21 cellular contexts compared by ENCODE assay signal in the genomic region with DNA sequence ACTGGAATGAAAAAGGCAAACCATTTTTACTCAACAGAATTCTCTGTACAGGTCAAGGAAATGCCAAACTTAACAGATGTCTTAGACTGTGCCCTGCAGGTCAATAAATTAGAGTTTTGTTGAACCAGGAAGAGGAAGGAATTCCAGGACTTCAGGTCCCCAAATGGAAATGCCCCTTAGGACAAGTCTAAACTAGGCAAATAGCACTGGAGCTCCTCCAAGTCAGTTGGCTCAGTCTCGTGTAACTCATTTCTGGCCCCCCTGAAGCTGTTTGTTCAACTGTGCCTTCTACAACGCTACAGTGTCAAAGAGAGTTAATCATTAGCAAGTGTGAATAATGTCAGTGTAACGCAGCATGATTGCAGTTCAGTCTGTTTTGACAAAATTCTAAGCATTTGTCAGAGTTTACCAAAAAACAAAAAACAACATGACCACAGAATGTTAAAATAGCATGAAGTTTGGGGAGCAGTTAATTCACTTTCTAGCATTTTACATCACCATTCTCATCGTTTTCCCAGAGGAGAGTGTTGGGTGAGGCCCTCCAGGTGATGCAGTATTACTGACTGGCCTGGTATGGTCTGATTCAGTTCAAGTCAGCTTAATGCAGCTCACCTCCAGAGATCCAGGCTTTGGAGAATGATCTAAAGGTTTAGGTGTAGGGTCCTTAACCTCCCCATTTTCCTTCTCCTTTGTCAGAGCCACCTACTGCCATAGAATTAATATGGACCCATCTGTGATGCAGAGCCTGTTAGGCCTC.
DNase-seq lines count a peak whose midpoint lies in the region; ATAC-seq, FAIRE-seq and TF ChIP-seq lines count a peak whose summit lies in the region.
"Had no signal": no experiment of that assay in that cellular context is flagged by ENCODE, and none has a peak within 500 bp of the region (broad histone marks: within the 10 kb centered on the region; RNA-seq: fewer than 3 reads in every experiment).

No MANE protein-coding gene starts in this region.

- peak overlapping the region; percentile 22 for H3K4me2 ChIP-seq in keratinocyte (ENCODE audit: control insufficient read depth, extremely low read depth, insufficient read depth, low read depth, low read length)
- no peak overlapping the region for H3K4me2 ChIP-seq in neural progenitor cell

- H2AFZ ChIP-seq in keratinocyte (ENCODE audit: control insufficient read depth, low read length): no peak overlapping the region
- no peak overlapping the region for H2AFZ ChIP-seq in neural progenitor cell (replicated peaks)

- dilution Hi-C loops in keratinocyte (cut with MboI; ENCODE audit: extremely low pct_ligation_motif_present, low sequenced_read_pairs): no loop called here

- peak overlapping the region; percentile 41 for H3K27ac Mint-ChIP-seq in neural progenitor cell
- no peak overlapping the region for H3K27ac Mint-ChIP-seq in CD4-positive, alpha-beta T cell
- no peak overlapping the region for H3K27ac Mint-ChIP-seq in activated naive CD4-positive, alpha-beta T cell treated with anti-CD3 and anti-CD28 coated beads for 36 hours
- H3K27ac Mint-ChIP-seq: activated B cell treated with CpG ODN at 0.5 μM for 24 hours; activated T-helper 1 cell treated with anti-CD3 and anti-CD28 coated beads, Interleukin-12 subunit alpha, Interleukin-12 subunit beta, Interleukin-2, Interleukin-4 antibody, amounts not matched to agents 30 ng/mL and 10 ng/mL and 1 ng/mL, durations not matched to agents 14 hours and 24 hours and 36 hours; T-helper 17 cell had no signal

- no peak overlapping the region for H3K4me3 Mint-ChIP-seq in neural progenitor cell
- no peak overlapping the region for H3K4me3 Mint-ChIP-seq in CD4-positive, alpha-beta T cell
- H3K4me3 Mint-ChIP-seq in activated naive CD4-positive, alpha-beta T cell treated with anti-CD3 and anti-CD28 coated beads for 36 hours: no peak overlapping the region
- H3K4me3 Mint-ChIP-seq: activated B cell treated with CpG ODN at 0.5 μM for 24 hours; activated T-helper 1 cell treated with anti-CD3 and anti-CD28 coated beads, Interleukin-12 subunit alpha, Interleukin-12 subunit beta, Interleukin-2, Interleukin-4 antibody, amounts not matched to agents 30 ng/mL and 10 ng/mL and 1 ng/mL, durations not matched to agents 14 hours and 24 hours and 36 hours; T-helper 17 cell had no signal

- peak; percentile 34 for FAIRE-seq in keratinocyte (lab: Jason Lieb, UNC)
- FAIRE-seq: GM19239 had no signal

- intact Hi-C loops in CD4-positive, alpha-beta T cell (cut with DNase I, micrococcal nuclease): no loop called here
- intact Hi-C loops in gastrocnemius medialis (cut with DNase I; ENCODE audit: low total_unique reads): no loop called here
- intact Hi-C loops in activated naive CD4-positive, alpha-beta T cell treated with anti-CD3 and anti-CD28 coated beads for 36 hours (cut with micrococcal nuclease): no loop called here

- H3K9me3 ChIP-seq in keratinocyte (ENCODE audit: control insufficient read depth, low read depth, low read length): no peaks in the 10 kb centered on the region
- H3K9me3 ChIP-seq in neural progenitor cell (ENCODE audit: low read depth): no peaks in the 10 kb centered on the region
- no peaks in the 10 kb centered on the region for H3K9me3 ChIP-seq in CD4-positive, alpha-beta T cell (ENCODE audit: control insufficient read depth, low read length)
- H3K9me3 ChIP-seq in gastrocnemius medialis: no peaks in the 10 kb centered on the region
- H3K9me3 ChIP-seq: thyroid gland had no signal

- H3K27me3 ChIP-seq in keratinocyte (ENCODE audit: control insufficient read depth, extremely low read depth, insufficient read depth, low read length) (no peaks in the 10 kb centered on the region), neural progenitor cell (no peaks in the 10 kb centered on the region), gastrocnemius medialis (no peaks in the 10 kb centered on the region)
- H3K27me3 ChIP-seq in CD4-positive, alpha-beta T cell (ENCODE audit: control insufficient read depth, insufficient read depth, low read length): no peaks in the 10 kb centered on the region
- H3K27me3 ChIP-seq: MG63, thyroid gland had no signal

- CTCF ChIA-PET in CD4-positive, alpha-beta T cell (lab: Charles Lee): no interaction called here
- CTCF ChIA-PET in activated naive CD4-positive, alpha-beta T cell treated with anti-CD3 and anti-CD28 coated beads for 36 hours (lab: Charles Lee): no interaction called here

- no peak for ATAC-seq in CD4-positive, alpha-beta T cell (ENCODE audit: poor library complexity)
- ATAC-seq in gastrocnemius medialis: no peak
- ATAC-seq: left ventricle myocardium superior, T-helper 17 cell had no signal

- no peaks in the 10 kb centered on the region for H3K36me3 Mint-ChIP-seq in neural progenitor cell
- no peaks in the 10 kb centered on the region for H3K36me3 Mint-ChIP-seq in CD4-positive, alpha-beta T cell (ENCODE audit: low read depth)
- H3K36me3 Mint-ChIP-seq in activated naive CD4-positive, alpha-beta T cell treated with anti-CD3 and anti-CD28 coated beads for 36 hours (ENCODE audit: low read depth): no peaks in the 10 kb centered on the region

- no peaks in the 10 kb centered on the region for H4K20me1 ChIP-seq in keratinocyte (ENCODE audit: control insufficient read depth, extremely low read depth, insufficient read depth, low read length)
- no peaks in the 10 kb centered on the region for H4K20me1 ChIP-seq in neural progenitor cell (ENCODE audit: low read depth)

- H3K27ac ChIP-seq in C4-2B (peak overlapping the region; percentile 71), keratinocyte (ENCODE audit: control insufficient read depth, insufficient read depth, low read length) (no peak overlapping the region), neural progenitor cell (no peak overlapping the region), gastrocnemius medialis (no peak overlapping the region)
- H3K27ac ChIP-seq in CD4-positive, alpha-beta T cell (ENCODE audit: low read depth, low read length): no peak overlapping the region
- H3K27ac ChIP-seq: thyroid gland had no signal

- peak; percentile 22 for DNase-seq in astrocyte of the hippocampus (ENCODE audit: low read depth, low spot score)
- no peak for DNase-seq in keratinocyte (ENCODE audit: low read depth, low spot score)
- no peak for DNase-seq in neural progenitor cell (ENCODE audit: low spot score)
- DNase-seq in NCI-H1092 (lab: John Stamatoyannopoulos, UW): no peak
- DNase-seq in CD4-positive, alpha-beta T cell: no peak
- no peak for DNase-seq in gastrocnemius medialis
- DNase-seq in activated naive CD4-positive, alpha-beta T cell treated with anti-CD3 and anti-CD28 coated beads for 36 hours: no peak
- DNase-seq: activated B cell treated with CpG ODN at 0.5 μM for 24 hours; caudate nucleus; effector memory CD4-positive, alpha-beta T cell; hypothalamus; left ventricle myocardium superior; MG63; NCI-H1694 treated with DMSO at 0.1 percent for 48 hours; NCI-H446; SHP77 treated with DMSO at 0.1 percent for 48 hours; T-helper 17 cell had no signal

- H3K9me1 ChIP-seq in keratinocyte (ENCODE audit: control insufficient read depth, extremely low read depth, insufficient read depth, low read length): no peaks in the 10 kb centered on the region

- peaks cover 35% of the 10 kb centered on the region for H3K4me1 Mint-ChIP-seq in neural progenitor cell
- H3K4me1 Mint-ChIP-seq in CD4-positive, alpha-beta T cell (ENCODE audit: low read depth): no peaks in the 10 kb centered on the region
- no peaks in the 10 kb centered on the region for H3K4me1 Mint-ChIP-seq in activated naive CD4-positive, alpha-beta T cell treated with anti-CD3 and anti-CD28 coated beads for 36 hours (ENCODE audit: low read depth)
- H3K4me1 Mint-ChIP-seq: T-helper 17 cell had no signal

- H3K9ac ChIP-seq in keratinocyte (ENCODE audit: control insufficient read depth, extremely low read depth, insufficient read depth, low read length): no peak overlapping the region
- no peak overlapping the region for H3K9ac ChIP-seq in neural progenitor cell

- POLR2A ChIA-PET in CD4-positive, alpha-beta T cell (lab: Charles Lee): no interaction called here

- in situ Hi-C loops in gastrocnemius medialis (cut with MboI; ENCODE audit: low sequenced_read_pairs in 4 of 4): no loop called here

- TF ChIP-seq CTCF in C4-2B (conservative IDR thresholded peaks at IDR 0.05) (no peak), keratinocyte (optimal IDR thresholded peaks at IDR 0.05 in 1 of 3, IDR thresholded peaks at IDR 0.05 in 1 of 3, conservative IDR thresholded peaks at IDR 0.05 in 1 of 3; ENCODE audit: extremely low read depth in 1 of 3, insufficient read depth in 2 of 3, low read length in 3 of 3) (no peak), neural progenitor cell (IDR thresholded peaks at IDR 0.05) (no peak), gastrocnemius medialis (IDR thresholded peaks at IDR 0.05 in 4 of 5, conservative IDR thresholded peaks at IDR 0.05 in 1 of 5) (no peak)
- no peak for TF ChIP-seq CTCF in CD4-positive, alpha-beta T cell (IDR thresholded peaks at IDR 0.05)

- peaks cover 2% of the 10 kb centered on the region for H3K9me3 Mint-ChIP-seq in neural progenitor cell
- H3K9me3 Mint-ChIP-seq in CD4-positive, alpha-beta T cell: no peaks in the 10 kb centered on the region
- no peaks in the 10 kb centered on the region for H3K9me3 Mint-ChIP-seq in activated naive CD4-positive, alpha-beta T cell treated with anti-CD3 and anti-CD28 coated beads for 36 hours
- H3K9me3 Mint-ChIP-seq: activated B cell treated with CpG ODN at 0.5 μM for 24 hours; activated T-helper 1 cell treated with anti-CD3 and anti-CD28 coated beads, Interleukin-12 subunit alpha, Interleukin-12 subunit beta, Interleukin-2, Interleukin-4 antibody, amounts not matched to agents 30 ng/mL and 10 ng/mL and 1 ng/mL, durations not matched to agents 14 hours and 24 hours and 36 hours had no signal

- H3K36me3 ChIP-seq in keratinocyte (ENCODE audit: control insufficient read depth in 2 of 2, extremely low read depth in 1 of 2, insufficient read depth in 2 of 2, low read length in 2 of 2) (no peaks in the 10 kb centered on the region), neural progenitor cell (no peaks in the 10 kb centered on the region), gastrocnemius medialis (no peaks in the 10 kb centered on the region)
- H3K36me3 ChIP-seq: MG63, thyroid gland had no signal

- no peaks in the 10 kb centered on the region for H3F3A ChIP-seq in neural progenitor cell (ENCODE audit: low read depth)

- H3K4me1 ChIP-seq in keratinocyte (ENCODE audit: control insufficient read depth, extremely low read depth, insufficient read depth, low read length) (peaks cover 11% of the 10 kb centered on the region), neural progenitor cell (no peaks in the 10 kb centered on the region), gastrocnemius medialis (no peaks in the 10 kb centered on the region)

- TF ChIP-seq POLR2A in gastrocnemius medialis (IDR thresholded peaks at IDR 0.05): no peak

- H3K4me3 ChIP-seq in keratinocyte (ENCODE audit: control insufficient read depth in 2 of 3, extremely low read depth in 1 of 3, insufficient read depth in 2 of 3, low read depth in 1 of 3, low read length in 3 of 3): no peak overlapping the region
- no peak overlapping the region for H3K4me3 ChIP-seq in neural progenitor cell
- no peak overlapping the region for H3K4me3 ChIP-seq in gastrocnemius medialis
- H3K4me3 ChIP-seq: MG63, thyroid gland had no signal

- peaks cover 3% of the 10 kb centered on the region for H3K27me3 Mint-ChIP-seq in neural progenitor cell (ENCODE audit: insufficient read depth, low read depth)
- H3K27me3 Mint-ChIP-seq in CD4-positive, alpha-beta T cell: no peaks in the 10 kb centered on the region
- no peaks in the 10 kb centered on the region for H3K27me3 Mint-ChIP-seq in activated naive CD4-positive, alpha-beta T cell treated with anti-CD3 and anti-CD28 coated beads for 36 hours (ENCODE audit: low read depth)
- H3K27me3 Mint-ChIP-seq: activated B cell treated with CpG ODN at 0.5 μM for 24 hours, T-helper 17 cell had no signal

- H3K79me2 ChIP-seq in keratinocyte (ENCODE audit: control insufficient read depth, insufficient read depth, low read length) (no peaks in the 10 kb centered on the region), neural progenitor cell (ENCODE audit: low read depth) (no peaks in the 10 kb centered on the region)
